ENCODE assay signal across 15 cellular contexts in genomic region chr16:87927195-87927562, GRCh38. TPM values are rescaled to one million over a fixed set of nuclear protein-coding genes. Genes with fewer than 3 reads are reported as not detected.
A peak's percentile ranks its signal among the peaks of the same experiment; 100 is the strongest.
DNase-seq lines count a peak whose midpoint lies in the region; TF ChIP-seq lines count a peak whose summit lies in the region.
"Had no signal": no experiment of that assay in that cellular context is flagged by ENCODE, and none has a peak within 500 bp of the region (broad histone marks: within the 10 kb centered on the region; RNA-seq: fewer than 3 reads in every experiment).

No MANE protein-coding gene starts in this region.

- WGBS in lower leg skin, 2 donors: 31 to 50% methylated on average over 4 of the region's 4 CpGs

- in situ Hi-C loops in brain microvascular endothelial cell (cut with HindIII; ENCODE audit: low pct_ligation_motif_present, low sequenced_read_pairs): no loop called here

- intact Hi-C loops in lower leg skin (cut with DNase I; ENCODE audit: low total_unique reads): no loop called here

- peaks cover 17% of the 10 kb centered on the region for H3K27me3 ChIP-seq in brain microvascular endothelial cell (replicated peaks)
- H3K27me3 ChIP-seq: uterus had no signal

- no peak overlapping the region for H3K4me3 ChIP-seq in brain microvascular endothelial cell (ENCODE audit: low read depth, low read length)
- H3K4me3 ChIP-seq in lower leg skin (ENCODE audit: low read depth, poor library complexity, severe bottlenecking): no peak overlapping the region
- H3K4me3 ChIP-seq: coronary artery, SJSA1, uterus had no signal

- TF ChIP-seq CTCF in 22Rv1 (IDR thresholded peaks at IDR 0.05) (peak; percentile 16; the same call in 1 of the 2 replicates), brain microvascular endothelial cell (IDR thresholded peaks at IDR 0.05; ENCODE audit: low read depth, low read length, missing control alignments) (peak; percentile 35), lower leg skin (IDR thresholded peaks at IDR 0.05) (no peak)

- H3K27ac ChIP-seq in 22Rv1 (no peak overlapping the region), brain microvascular endothelial cell (no peak overlapping the region)
- H3K27ac ChIP-seq: coronary artery, epithelial cell of prostate, SJSA1, uterus had no signal

- no peak for TF ChIP-seq POLR2A in lower leg skin (IDR thresholded peaks at IDR 0.05)

- H3K36me3 ChIP-seq in brain microvascular endothelial cell (replicated peaks): no peaks in the 10 kb centered on the region
- H3K36me3 ChIP-seq: SJSA1, uterus had no signal

- DNase-seq in DMS153 treated with DMSO at 0.1 percent for 48 hours (lab: John Stamatoyannopoulos, UW; ENCODE audit: unreplicated experiment) (peak; percentile 4), brain microvascular endothelial cell (no peak), NCI-H187 treated with DMSO at 0.1 percent for 48 hours (lab: John Stamatoyannopoulos, UW) (no peak), lower leg skin (ENCODE audit: low spot score in 2 of 2) (no peak), NCI-H2107 treated with DMSO at 0.1 percent for 48 hours (lab: John Stamatoyannopoulos, UW; ENCODE audit: unreplicated experiment) (no peak)
- DNase-seq: activated CD4-positive, alpha-beta T cell treated with anti-CD3 and anti-CD28 coated beads, Interleukin-2, amount 10 ng/mL, durations not matched to agents 24 days and 14 days; activated naive CD4-positive, alpha-beta T cell treated with Interleukin-2 at 50 U/mL for 16 hours; AML-193; NCI-H2081 treated with DMSO at 0.1 percent for 48 hours; retina; uterus had no signal

RNA-seq across cellular contexts. Expression of gene CA5A, which starts 9.2 kb away (rescaled TPM):
- not detected for total RNA-seq in lower leg skin
- total RNA-seq: activated CD4-positive, alpha-beta T cell treated with anti-CD3 and anti-CD28 coated beads, Interleukin-2, amount 10 ng/mL, durations not matched to agents 24 days and 14 days; SJSA1; uterus had no signal

RNA-seq across cellular contexts. Expression of gene BANP, which starts 24.1 kb away (rescaled TPM):
- 10 to 100 TPM; 21.6 to 28.7 (median 24.5) TPM for total RNA-seq in lower leg skin

RNA-seq across cellular contexts. Expression of gene SLC7A5, which starts 57.9 kb away (rescaled TPM):
- 10 to 100 TPM in 3 of 4 donors, 1 to 10 TPM in 1; 8.0 to 39.0 (median 19.4) TPM for total RNA-seq in lower leg skin

Comparison
In these comparisons a context has a peak if more than half of its experiments do, and no peak if none do; other contexts are left out.
1. CTCF ChIP-seq: peak in 22Rv1 (single experiment) and brain microvascular endothelial cell (single experiment); none in lower leg skin (0 of 3).